ENCODE assay signal across 19 cellular contexts in genomic region chr3:112409061-112409460, GRCh38.
DNase-seq lines count a peak whose midpoint lies in the region; TF ChIP-seq lines count a peak whose summit lies in the region.
"Had no signal": no experiment of that assay in that cellular context is flagged by ENCODE, and none has a peak within 500 bp of the region (broad histone marks: within the 10 kb centered on the region; RNA-seq: fewer than 3 reads in every experiment).

No MANE protein-coding gene starts in this region.

- H3K4ac ChIP-seq in mesenchymal stem cell (ENCODE audit: low read depth in 1 of 2, low read length in 2 of 2), result no peak overlapping the region

- DNase-seq in HT-29 (ENCODE audit: low spot score) (peak; percentile 88), epithelial cell of prostate (ENCODE audit: low read depth, low spot score) (peak; percentile 49), mesenchymal stem cell (no peak), smooth muscle cell (lab: John Stamatoyannopoulos, UW; ENCODE audit: unreplicated experiment) (no peak), cortex of kidney (lab: John Stamatoyannopoulos, UW) (no peak), NCI-H1417 (lab: John Stamatoyannopoulos, UW) (no peak), T-helper 2 cell (no peak)
- no peak for DNase-seq in activated CD8-positive, alpha-beta memory T cell treated with anti-CD3 and anti-CD28 coated beads for 24 hours
- DNase-seq: CD8-positive, alpha-beta T cell; DMS 273 treated with DMSO at 0.1 percent for 48 hours; EL; H7; Karpas-422; NCI-H1436; NCI-H2029 treated with DMSO at 0.1 percent for 48 hours; NCI-H2227 treated with DMSO at 0.1 percent for 48 hours; NCI-H69 had no signal

- H3K36me3 ChIP-seq in mesenchymal stem cell (ENCODE audit: control insufficient read depth in 1 of 2, insufficient read depth in 2 of 2, low read depth in 1 of 2, low read length in 2 of 2) (peaks cover 0 to 3% of the 10 kb centered on the region in 2 experiments), smooth muscle cell (ENCODE audit: low read depth) (no peaks in the 10 kb centered on the region)
- H3K36me3 ChIP-seq: SJSA1 had no signal

- H4K8ac ChIP-seq in mesenchymal stem cell (ENCODE audit: low read length), result no peak overlapping the region

- H3K23ac ChIP-seq in mesenchymal stem cell (ENCODE audit: low read length in 2 of 2), result no peak overlapping the region

- no peak overlapping the region for H2AFZ ChIP-seq in mesenchymal stem cell (ENCODE audit: low read depth, low read length)
- no peak overlapping the region for H2AFZ ChIP-seq in smooth muscle cell (ENCODE audit: low read depth)

- H3K4me3 ChIP-seq in mesenchymal stem cell (ENCODE audit: insufficient read depth in 1 of 2, low read depth in 1 of 2, low read length in 2 of 2) (no peak overlapping the region), smooth muscle cell (peak overlapping the region; percentile 10)
- H3K4me3 ChIP-seq: SJSA1 had no signal

- no peak overlapping the region for H3K9ac ChIP-seq in mesenchymal stem cell (ENCODE audit: low read length)
- no peak overlapping the region for H3K9ac ChIP-seq in smooth muscle cell (ENCODE audit: low read depth)

- H3K4me2 ChIP-seq in mesenchymal stem cell (ENCODE audit: low read length, poor library complexity, severe bottlenecking), result no peak overlapping the region
- H3K4me2 ChIP-seq in smooth muscle cell, result no peak overlapping the region

- H3K79me1 ChIP-seq in mesenchymal stem cell (replicated peaks; ENCODE audit: low read length, poor library complexity, severe bottlenecking), result no peaks in the 10 kb centered on the region

- H3K14ac ChIP-seq in mesenchymal stem cell (ENCODE audit: low read length in 2 of 2), result no peak overlapping the region

- H3K27me3 ChIP-seq in mesenchymal stem cell (ENCODE audit: control insufficient read depth in 1 of 2, insufficient read depth in 1 of 2, low read length in 2 of 2), result no peaks in the 10 kb centered on the region
- no peaks in the 10 kb centered on the region for H3K27me3 ChIP-seq in smooth muscle cell (ENCODE audit: low read depth)
- H3K27me3 ChIP-seq: SJSA1 had no signal

- no peak overlapping the region for H2BK5ac ChIP-seq in mesenchymal stem cell (ENCODE audit: low read depth, low read length, poor library complexity, severe bottlenecking)

- no peaks in the 10 kb centered on the region for H3K79me2 ChIP-seq in smooth muscle cell (ENCODE audit: low read depth)

- H3K9me3 ChIP-seq in mesenchymal stem cell (ENCODE audit: control insufficient read depth, low read length) (no peaks in the 10 kb centered on the region), smooth muscle cell (replicated peaks; ENCODE audit: low read depth) (no peaks in the 10 kb centered on the region)
- H3K9me3 ChIP-seq: SJSA1 had no signal

- 50% methylated on average over 2 of the region's 3 CpGs for WGBS in mesenchymal stem cell
- 63% methylated on average over 3 of the region's 3 CpGs for WGBS in smooth muscle cell (ENCODE audit: low lambda C conversion rate)

- H3K18ac ChIP-seq in mesenchymal stem cell (ENCODE audit: low read depth in 1 of 2, low read length in 2 of 2), result no peak overlapping the region

- H2AK5ac ChIP-seq in mesenchymal stem cell (ENCODE audit: low read length, severe bottlenecking), result peak overlapping the region; percentile 93

- H4K20me1 ChIP-seq in smooth muscle cell (ENCODE audit: low read depth), result no peaks in the 10 kb centered on the region

- no peak overlapping the region for H2BK15ac ChIP-seq in mesenchymal stem cell (ENCODE audit: low read depth, poor library complexity, severe bottlenecking)

- no peak overlapping the region for H4K91ac ChIP-seq in mesenchymal stem cell (ENCODE audit: low read length)

- peak overlapping the region; percentile 82 for H3K27ac ChIP-seq in epithelial cell of prostate
- H3K27ac ChIP-seq in mesenchymal stem cell (ENCODE audit: low read length, poor library complexity, severe bottlenecking), result no peak overlapping the region
- no peak overlapping the region for H3K27ac ChIP-seq in smooth muscle cell (ENCODE audit: low read depth)
- H3K27ac ChIP-seq: RWPE1, SJSA1 had no signal

- H3K4me1 ChIP-seq in mesenchymal stem cell (ENCODE audit: control insufficient read depth, insufficient read depth, low read depth, low read length) (peaks cover 4% of the 10 kb centered on the region), smooth muscle cell (ENCODE audit: low read depth) (no peaks in the 10 kb centered on the region)
- H3K4me1 ChIP-seq: SJSA1 had no signal

- H3F3A ChIP-seq in smooth muscle cell (ENCODE audit: low read depth), result no peaks in the 10 kb centered on the region

- no peak for TF ChIP-seq CTCF in smooth muscle cell (IDR thresholded peaks at IDR 0.05; ENCODE audit: borderline replicate concordance, insufficient read depth, poor library complexity, severe bottlenecking)

- no peak overlapping the region for H2BK120ac ChIP-seq in mesenchymal stem cell (ENCODE audit: low read depth, low read length)

- H2BK12ac ChIP-seq in mesenchymal stem cell (ENCODE audit: low read length in 2 of 2), result no peak overlapping the region

Comparison
In these comparisons a context has a peak if more than half of its experiments do, and no peak if none do; other contexts are left out.
1. DNase-seq: peak in HT-29 (single experiment) and epithelial cell of prostate (single experiment); none in mesenchymal stem cell (single experiment), smooth muscle cell (single experiment), cortex of kidney (single experiment), activated CD8-positive, alpha-beta memory T cell treated with anti-CD3 and anti-CD28 coated beads for 24 hours (single experiment), NCI-H1417 (0 of 3) and T-helper 2 cell (0 of 5).